20 cellular contexts compared by ENCODE assay signal in the genomic region with DNA sequence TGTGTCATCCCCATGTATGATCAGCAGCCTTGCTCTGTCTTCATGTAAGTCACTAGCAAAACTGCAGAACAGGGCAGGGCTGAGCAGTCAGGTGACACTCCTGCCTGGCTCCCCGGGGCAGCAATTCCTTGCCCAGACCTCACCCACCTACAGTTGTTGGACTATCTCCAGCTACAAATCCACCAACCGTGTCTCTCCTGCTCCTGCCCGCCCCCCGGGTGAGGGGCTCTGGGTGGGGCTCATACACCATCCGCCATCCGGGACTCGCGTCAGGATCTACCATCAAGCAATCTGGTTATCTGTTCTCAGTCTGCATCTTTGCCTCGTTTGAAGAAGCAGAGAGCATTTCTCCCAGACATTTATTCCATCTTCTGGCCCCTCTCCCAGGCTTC. TPM values are rescaled to one million over a fixed set of nuclear protein-coding genes. Genes with fewer than 3 reads are reported as not detected.
DNase-seq lines count a peak whose midpoint lies in the region; ATAC-seq and TF ChIP-seq lines count a peak whose summit lies in the region.
"Had no signal": no experiment of that assay in that cellular context is flagged by ENCODE, and none has a peak within 500 bp of the region (broad histone marks: within the 10 kb centered on the region; RNA-seq: fewer than 3 reads in every experiment).

No MANE protein-coding gene starts in this region.

- DNase-seq in GM23248 = no peak
- no peak for DNase-seq in PC-3
- no peak for DNase-seq in sciatic nerve (ENCODE audit: low spot score)
- no peak for DNase-seq in NCI-H510A treated with DMSO at 0.1 percent for 48 hours (lab: John Stamatoyannopoulos, UW)
- DNase-seq in CD4-positive, alpha-beta memory T cell = no peak
- DNase-seq: activated CD8-positive, alpha-beta memory T cell treated with anti-CD3 and anti-CD28 coated beads for 24 hours; activated naive CD4-positive, alpha-beta T cell treated with anti-CD3 and anti-CD28 coated beads, Interleukin-2, amount 10 ng/mL, durations not matched to agents 7 days and 5 days; activated T-cell treated with anti-CD3 and anti-CD28 coated beads, Interleukin-2, amount 50 U/mL, for 4 hours; DMS53; gastrocnemius medialis; NCI-H1105; NCI-H2081; stimulated activated CD4-positive, alpha-beta T cell treated with anti-CD3 and anti-CD28 coated beads, Interleukin-4, amount 100 ng/mL, for 24 hours; stimulated activated naive CD4-positive, alpha-beta T cell treated with Interleukin-2 at 50 U/mL for 16 hours; thyroid gland had no signal

- H3K79me2 ChIP-seq in GM23248 (ENCODE audit: insufficient read depth) = no peaks in the 10 kb centered on the region
- H3K79me2 ChIP-seq in PC-3 (ENCODE audit: low read length) = no peaks in the 10 kb centered on the region

- H2AFZ ChIP-seq in GM23248 (no peak overlapping the region), PC-3 (ENCODE audit: low read length) (peak overlapping the region; percentile 58; the same call in 1 of the 2 replicates)

- in situ Hi-C loops in GM23248 (cut with MboI) = no loop called here

- H4K20me1 ChIP-seq in GM23248 (ENCODE audit: insufficient read depth) = no peaks in the 10 kb centered on the region
- H4K20me1 ChIP-seq in PC-3 (ENCODE audit: low read length) = no peaks in the 10 kb centered on the region

- H3K9me3 Mint-ChIP-seq in CD4-positive, alpha-beta memory T cell = peaks cover 0 to 13% (median 1%) of the 10 kb centered on the region in 8 donors
- H3K9me3 Mint-ChIP-seq: activated naive CD4-positive, alpha-beta T cell treated with anti-CD3 and anti-CD28 coated beads, Interleukin-2, amount 10 ng/mL, durations not matched to agents 7 days and 5 days had no signal

- H3K27ac ChIP-seq in GM23248 (peak overlapping the region; percentile 71), PC-3 (ENCODE audit: low read length) (peak overlapping the region; percentile 67), gastroesophageal sphincter (peak overlapping the region in 2 of 4 donors; percentile 29 to 38)
- no peak overlapping the region for H3K27ac ChIP-seq in CD4-positive, alpha-beta memory T cell (ENCODE audit: low read depth, low read length)
- H3K27ac ChIP-seq: epithelial cell of prostate, gastrocnemius medialis, thyroid gland had no signal

- TF ChIP-seq CTCF in PC-3 (conservative IDR thresholded peaks at IDR 0.05; ENCODE audit: low read depth, low read length) (no peak), gastroesophageal sphincter (IDR thresholded peaks at IDR 0.05) (no peak)

- H3K27me3 Mint-ChIP-seq in CD4-positive, alpha-beta memory T cell = no peaks in the 10 kb centered on the region

- H3F3A ChIP-seq in GM23248 (ENCODE audit: insufficient read depth) (peaks cover 17% of the 10 kb centered on the region), PC-3 (ENCODE audit: low read length, unreplicated experiment) (no peaks in the 10 kb centered on the region)

- no peak overlapping the region for H3K9ac ChIP-seq in GM23248
- no peak overlapping the region; the same call in 1 of the 2 replicates for H3K9ac ChIP-seq in PC-3 (ENCODE audit: low read length)

- H3K27ac Mint-ChIP-seq in CD4-positive, alpha-beta memory T cell = no peak overlapping the region
- H3K27ac Mint-ChIP-seq: activated naive CD4-positive, alpha-beta T cell treated with anti-CD3 and anti-CD28 coated beads, Interleukin-2, amount 10 ng/mL, durations not matched to agents 7 days and 5 days had no signal

- H3K4me1 ChIP-seq in GM23248 (ENCODE audit: insufficient read depth) (peaks cover 16% of the 10 kb centered on the region), PC-3 (ENCODE audit: insufficient read depth, low read length) (peaks cover 16% of the 10 kb centered on the region), gastroesophageal sphincter (peaks cover 0 to 14% (median 11%) of the 10 kb centered on the region in 3 donors)
- H3K4me1 ChIP-seq in CD4-positive, alpha-beta memory T cell (ENCODE audit: insufficient read depth, low read length) = no peaks in the 10 kb centered on the region
- H3K4me1 ChIP-seq: thyroid gland had no signal

- WGBS in GM23248 (ENCODE audit: low coverage in 1 of 2, low lambda C conversion rate in 2 of 2, missing lambda C conversion rate in 2 of 2), 2 experiments = 26% methylated on average over 9 of the region's 9 CpGs
- 51% methylated on average over 9 of the region's 9 CpGs; no CpG with 5 or more reads in 1 of the 2 donors for WGBS in gastroesophageal sphincter (ENCODE audit: low coverage in 1 of 2), 2 donors

- no peaks in the 10 kb centered on the region for H3K36me3 ChIP-seq in GM23248 (ENCODE audit: low read depth)
- H3K36me3 ChIP-seq in PC-3 (ENCODE audit: low read depth, low read length) = no peaks in the 10 kb centered on the region
- no peaks in the 10 kb centered on the region for H3K36me3 ChIP-seq in gastroesophageal sphincter
- H3K36me3 ChIP-seq in CD4-positive, alpha-beta memory T cell (ENCODE audit: insufficient read depth, low read length) = no peaks in the 10 kb centered on the region
- H3K36me3 ChIP-seq: gastrocnemius medialis, thyroid gland had no signal

- H3K9me2 ChIP-seq in GM23248 (ENCODE audit: insufficient read depth) = no peaks in the 10 kb centered on the region
- H3K9me2 ChIP-seq in PC-3 (replicated peaks; ENCODE audit: low read length) = no peaks in the 10 kb centered on the region

- H3K9me3 ChIP-seq in GM23248 (ENCODE audit: low read depth) = no peaks in the 10 kb centered on the region
- peaks cover 6% of the 10 kb centered on the region; the same call in 1 of the 2 replicates for H3K9me3 ChIP-seq in PC-3 (ENCODE audit: low read length)
- H3K9me3 ChIP-seq in gastroesophageal sphincter = peaks cover 0 to 7% (median 0%) of the 10 kb centered on the region in 3 donors
- no peaks in the 10 kb centered on the region for H3K9me3 ChIP-seq in CD4-positive, alpha-beta memory T cell (ENCODE audit: control insufficient read depth in 1 of 2, low read length in 2 of 2)
- H3K9me3 ChIP-seq: thyroid gland had no signal

- intact Hi-C loops in PC-3 (cut with micrococcal nuclease) = no loop called here
- intact Hi-C loops in sciatic nerve (cut with DNase I) = no loop called here
- intact Hi-C loops in CD4-positive, alpha-beta memory T cell (cut with micrococcal nuclease) = no loop called here

- H3K4me3 ChIP-seq in GM23248 (0 out of 2 replicates have a peak overlapping the region, but pooled peaks have one; percentile 19), PC-3 (ENCODE audit: low read length) (no peak overlapping the region), gastroesophageal sphincter (no peak overlapping the region)
- H3K4me3 ChIP-seq in CD4-positive, alpha-beta memory T cell (ENCODE audit: low read length in 2 of 2) = no peak overlapping the region
- H3K4me3 ChIP-seq: gastrocnemius medialis, thyroid gland had no signal

- no TSS peak for BruUV-seq in PC-3 (replicated peaks; lab: Mats Ljungman, UMichigan)

- no peak for TF ChIP-seq EP300 in gastroesophageal sphincter (IDR thresholded peaks at IDR 0.05)

- POLR2A ChIA-PET in PC-3 (lab: Charles Lee; ENCODE audit: unreplicated experiment) = no interaction called here
- POLR2A ChIA-PET in CD4-positive, alpha-beta memory T cell (lab: Charles Lee; ENCODE audit: partially characterized antibody) = no interaction called here

- CTCF ChIA-PET in PC-3 (lab: Charles Lee) = no interaction called here
- CTCF ChIA-PET in CD4-positive, alpha-beta memory T cell (lab: Charles Lee; ENCODE audit: partially characterized antibody) = no interaction called here

- TF ChIP-seq POLR2A in gastroesophageal sphincter (IDR thresholded peaks at IDR 0.05) = no peak

- 0 out of 2 replicates have a peak, but pooled peaks have one; percentile 33 for ATAC-seq in PC-3
- ATAC-seq in gastroesophageal sphincter = peak; percentile 22
- ATAC-seq in sciatic nerve = peak; percentile 29
- no peak for ATAC-seq in HG03280 (IDR thresholded peaks at IDR 0.05; ENCODE audit: unreplicated experiment)
- no peak for ATAC-seq in HG03159 (IDR thresholded peaks at IDR 0.05; ENCODE audit: unreplicated experiment)
- ATAC-seq: activated T-cell treated with anti-CD3 and anti-CD28 coated beads, Interleukin-2, amount 50 U/mL, for 4 hours had no signal

- peak overlapping the region; percentile 23 for H3K4me2 ChIP-seq in GM23248 (ENCODE audit: unreplicated experiment)
- peak overlapping the region; percentile 42 for H3K4me2 ChIP-seq in PC-3 (ENCODE audit: low read length)

- H3K36me3 Mint-ChIP-seq in CD4-positive, alpha-beta memory T cell = no peaks in the 10 kb centered on the region
- H3K36me3 Mint-ChIP-seq: activated naive CD4-positive, alpha-beta T cell treated with anti-CD3 and anti-CD28 coated beads, Interleukin-2, amount 10 ng/mL, durations not matched to agents 7 days and 5 days; CD8-positive, alpha-beta memory T cell had no signal

- H3K4me3 Mint-ChIP-seq in CD4-positive, alpha-beta memory T cell = no peak overlapping the region
- H3K4me3 Mint-ChIP-seq: activated naive CD4-positive, alpha-beta T cell treated with anti-CD3 and anti-CD28 coated beads, Interleukin-2, amount 10 ng/mL, durations not matched to agents 7 days and 5 days; activated T-cell treated with anti-CD3 and anti-CD28 coated beads, Interleukin-2, amount 50 U/mL, for 4 hours; CD8-positive, alpha-beta memory T cell had no signal

- no peaks in the 10 kb centered on the region for H3K4me1 Mint-ChIP-seq in CD4-positive, alpha-beta memory T cell
- H3K4me1 Mint-ChIP-seq: activated naive CD4-positive, alpha-beta T cell treated with anti-CD3 and anti-CD28 coated beads, Interleukin-2, amount 10 ng/mL, durations not matched to agents 7 days and 5 days; CD8-positive, alpha-beta memory T cell had no signal

- H3K27me3 ChIP-seq in GM23248 (replicated peaks; ENCODE audit: insufficient read depth) (no peaks in the 10 kb centered on the region), PC-3 (ENCODE audit: low read length) (no peaks in the 10 kb centered on the region), gastroesophageal sphincter (no peaks in the 10 kb centered on the region)
- H3K27me3 ChIP-seq in CD4-positive, alpha-beta memory T cell (ENCODE audit: insufficient read depth, low read length) = no peaks in the 10 kb centered on the region
- H3K27me3 ChIP-seq: gastrocnemius medialis, thyroid gland had no signal

RNA-seq across cellular contexts. Expression of gene GLI2, which starts 13.5 kb away (rescaled TPM):
- total RNA-seq in GM23248 (2014; rRNA removed; shearing (Covaris generic)) = 5.1 and 8.3 TPM in 2 replicates
- 9.0 and 9.6 TPM in 2 replicates for polyA plus RNA-seq in GM23248 (2016; fragmentation: Nextera tagmentation; extraction: Ambion mirVana)
- total RNA-seq in PC-3 (2014; rRNA removed) (4.0 and 30.3 TPM in 2 replicates), gastroesophageal sphincter (10 to 100 TPM in 2 of 4 donors, 1 to 10 TPM in 2; 6.3 to 22.3 (median 11.0) TPM), sciatic nerve (14.4 TPM)
- total RNA-seq in CD4-positive, alpha-beta memory T cell = not detected
- polyA plus RNA-seq in CD4-positive, alpha-beta memory T cell = not detected
- total RNA-seq: CD8-positive, alpha-beta memory T cell had no signal
- polyA plus RNA-seq: CD8-positive, alpha-beta memory T cell had no signal

Comparison
In these comparisons a context has a peak if more than half of its experiments do, and no peak if none do; other contexts are left out.
1. ATAC-seq: peak in PC-3 (single experiment), gastroesophageal sphincter (single experiment) and sciatic nerve (single experiment); none in HG03280 (single experiment) and HG03159 (single experiment).